26 cellular contexts compared by ENCODE assay signal in the genomic region with DNA sequence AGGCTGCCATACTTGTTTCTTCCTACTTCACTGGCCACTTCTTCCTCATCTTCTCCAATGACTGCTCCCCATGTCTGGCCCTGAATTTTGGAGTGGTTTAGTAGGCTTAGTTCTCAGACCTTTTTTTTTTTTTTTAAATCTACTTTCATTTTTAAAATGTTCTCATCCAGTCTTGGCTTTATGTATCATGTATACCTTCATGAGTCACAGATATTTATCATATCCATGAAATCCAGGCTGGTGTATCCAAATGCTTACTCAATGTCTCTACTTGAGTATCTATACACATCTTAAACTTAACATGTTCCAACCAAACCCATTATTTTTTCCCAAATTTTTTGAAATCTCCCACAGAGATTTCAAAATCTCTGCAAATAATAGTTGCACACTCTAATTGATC.
"Had no signal": no experiment of that assay in that cellular context is flagged by ENCODE, and none has a peak within 500 bp of the region (broad histone marks: within the 10 kb centered on the region; RNA-seq: fewer than 3 reads in every experiment).

No MANE protein-coding gene starts in this region.

- H3K36me3 ChIP-seq: esophagus squamous epithelium, neutrophil, ovary, prostate gland, vagina, WERI-Rb-1 had no signal

- DNase-seq: activated CD4-positive, alpha-beta T cell treated with anti-CD3 and anti-CD28 coated beads, Interleukin-2, amount 50 U/mL, for 1 hour; activated CD4-positive, CD25-positive, alpha-beta regulatory T cell treated with anti-CD3 and anti-CD28 coated beads, Interleukin-2, amount 50 U/mL, for 72 hours; activated gamma-delta T cell treated with Interleukin-2 at 50 U/mL for 16 hours; activated T-cell treated with anti-CD3 and anti-CD28 coated beads, Interleukin-2, amount 50 U/mL, for 1 hour; aorta; effector memory CD4-positive, alpha-beta T cell; esophagus squamous epithelium; foreskin melanocyte; immature natural killer cell; left ventricle myocardium superior; midbrain; ovary; stimulated activated CD4-positive, alpha-beta T cell treated with anti-CD3 and anti-CD28 coated beads, Interleukin-2, amount 100 ng/mL, for 48 hours; stimulated activated CD8-positive, alpha-beta memory T cell treated with anti-CD3 and anti-CD28 coated beads, Interleukin-4, amount 100 ng/mL, for 48 hours; stimulated activated naive B cell treated with anti-CD40 and anti-IgM and Interleukin-4, amounts not matched to agents 10 μg/mL and 1 μg/mL and 100 μg/mL, for 72 hours; testis; WERI-Rb-1 had no signal

- ATAC-seq: left ventricle myocardium superior; natural killer cell treated with Interleukin-12 subunit alpha and Interleukin-12 subunit beta and Interleukin-15 and Interleukin-18, amount 100 ng/mL, for 72 hours; stimulated activated naive B cell treated with anti-CD40 and anti-IgM and Interleukin-4, amounts not matched to agents 10 μg/mL and 1 μg/mL and 100 μg/mL, for 72 hours had no signal

- H3K36me3 Mint-ChIP-seq: activated naive CD4-positive, alpha-beta T cell treated with anti-CD3 and anti-CD28 coated beads, Interleukin-2, amount 50 U/mL, for 24 hours; brain; natural killer cell treated with Interleukin-12 subunit alpha and Interleukin-12 subunit beta and Interleukin-15 and Interleukin-18, amount 100 ng/mL, for 72 hours; stimulated activated naive B cell treated with anti-CD40 and anti-IgM and Interleukin-4, amounts not matched to agents 10 μg/mL and 1 μg/mL and 100 μg/mL, for 72 hours; type B pancreatic cell had no signal

- H3K4me1 ChIP-seq: esophagus squamous epithelium, prostate gland, testis, vagina had no signal

- H3K4me3 Mint-ChIP-seq: activated naive CD4-positive, alpha-beta T cell treated with anti-CD3 and anti-CD28 coated beads, Interleukin-2, amount 50 U/mL, for 24 hours; brain; central memory CD8-positive, alpha-beta T cell; immature natural killer cell; natural killer cell treated with Interleukin-12 subunit alpha and Interleukin-12 subunit beta and Interleukin-15 and Interleukin-18, amount 100 ng/mL, for 72 hours; stimulated activated naive B cell treated with anti-CD40 and anti-IgM and Interleukin-4, amounts not matched to agents 10 μg/mL and 1 μg/mL and 100 μg/mL, for 72 hours; type B pancreatic cell had no signal

- H3K4me3 ChIP-seq: esophagus squamous epithelium, hepatocyte, ovary, prostate gland, testis, vagina had no signal

- H3K4me1 Mint-ChIP-seq: activated naive CD4-positive, alpha-beta T cell treated with anti-CD3 and anti-CD28 coated beads, Interleukin-2, amount 50 U/mL, for 24 hours; central memory CD8-positive, alpha-beta T cell; immature natural killer cell; stimulated activated naive B cell treated with anti-CD40 and anti-IgM and Interleukin-4, amounts not matched to agents 10 μg/mL and 1 μg/mL and 100 μg/mL, for 72 hours had no signal

- H3K27ac Mint-ChIP-seq: activated naive CD4-positive, alpha-beta T cell treated with anti-CD3 and anti-CD28 coated beads, Interleukin-2, amount 50 U/mL, for 24 hours; immature natural killer cell; natural killer cell treated with Interleukin-12 subunit alpha and Interleukin-12 subunit beta and Interleukin-15 and Interleukin-18, amount 100 ng/mL, for 72 hours; stimulated activated naive B cell treated with anti-CD40 and anti-IgM and Interleukin-4, amounts not matched to agents 10 μg/mL and 1 μg/mL and 100 μg/mL, for 72 hours; type B pancreatic cell had no signal

- H3K27me3 Mint-ChIP-seq: brain, type B pancreatic cell had no signal

- H3K27ac ChIP-seq: esophagus squamous epithelium, hepatocyte, neutrophil, ovary, prostate gland, testis, vagina, WERI-Rb-1 had no signal

- H3K9me3 Mint-ChIP-seq: activated naive CD4-positive, alpha-beta T cell treated with anti-CD3 and anti-CD28 coated beads, Interleukin-2, amount 50 U/mL, for 24 hours; central memory CD8-positive, alpha-beta T cell; natural killer cell treated with Interleukin-12 subunit alpha and Interleukin-12 subunit beta and Interleukin-15 and Interleukin-18, amount 100 ng/mL, for 72 hours; stimulated activated naive B cell treated with anti-CD40 and anti-IgM and Interleukin-4, amounts not matched to agents 10 μg/mL and 1 μg/mL and 100 μg/mL, for 72 hours; type B pancreatic cell had no signal

- H3K27me3 ChIP-seq: esophagus squamous epithelium, neutrophil, ovary, testis, vagina had no signal

- H3K9me3 ChIP-seq: esophagus squamous epithelium, neutrophil, ovary, prostate gland, testis, vagina had no signal
